9 cellular contexts compared by ENCODE assay signal in the genomic region with DNA sequence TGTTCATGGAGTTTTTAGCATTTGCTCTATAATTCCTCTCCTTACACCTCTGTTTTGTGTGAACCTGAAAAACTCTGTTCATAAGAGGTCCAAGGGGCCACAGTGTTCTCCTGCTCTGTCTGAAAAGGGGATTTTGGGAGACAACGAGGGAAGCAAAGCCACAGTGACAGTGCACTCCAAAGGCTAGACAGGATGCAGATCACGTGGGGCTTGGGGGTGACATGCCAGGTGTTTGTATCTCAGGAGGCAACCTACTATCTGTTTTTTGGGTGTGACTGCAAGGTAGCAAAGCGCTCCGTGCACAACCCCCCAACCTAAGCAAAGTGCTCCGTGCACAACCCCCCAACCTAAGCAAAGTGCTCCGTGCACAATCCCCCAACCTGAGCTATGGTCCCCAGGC. TPM values are rescaled to one million over a fixed set of nuclear protein-coding genes. Genes with fewer than 3 reads are reported as not detected.
DNase-seq lines count a peak whose midpoint lies in the region; ATAC-seq and TF ChIP-seq lines count a peak whose summit lies in the region.
"Had no signal": no experiment of that assay in that cellular context is flagged by ENCODE, and none has a peak within 500 bp of the region (broad histone marks: within the 10 kb centered on the region; RNA-seq: fewer than 3 reads in every experiment).

No MANE protein-coding gene starts in this region.

- peak; percentile 59 for DNase-seq in DMS53 (lab: John Stamatoyannopoulos, UW)
- no peak for DNase-seq in DMS53 treated with DMSO at 0.1 percent for 48 hours (lab: John Stamatoyannopoulos, UW; ENCODE audit: unreplicated experiment)
- peak in 3 of 5 donors; percentile 29 to 49 (median 32) for DNase-seq in T-helper 1 cell
- no peak for DNase-seq in esophagus squamous epithelium (lab: John Stamatoyannopoulos, UW)
- DNase-seq in spleen, result no peak
- DNase-seq in NCI-H774 (lab: John Stamatoyannopoulos, UW), result no peak
- DNase-seq in dedifferentiated amniotic fluid mesenchymal stem cell (ENCODE audit: extremely low spot score), result no peak

- H3K4me3 ChIP-seq in esophagus squamous epithelium (peak overlapping the region in 1 of 4 donors; percentile 57), spleen (peak overlapping the region in 1 of 8 donors; percentile 44)

- H3K9me3 ChIP-seq in esophagus squamous epithelium (no peaks in the 10 kb centered on the region), spleen (no peaks in the 10 kb centered on the region)

- TF ChIP-seq CTCF in esophagus squamous epithelium (IDR thresholded peaks at IDR 0.05) (no peak), spleen (IDR thresholded peaks at IDR 0.05 in 8 of 11, conservative IDR thresholded peaks at IDR 0.05 in 3 of 11) (no peak)

- intact Hi-C loops in esophagus squamous epithelium (cut with DNase I) (loop anchor here (10.0 kb wide), 1 partner anchor 53 kb away; a partner anchor contains a TSS), spleen (cut with DNase I; ENCODE audit: low total_unique reads) (no loop called here)

- H3K4me1 ChIP-seq in esophagus squamous epithelium (peaks cover 31 to 49% (median 36%) of the 10 kb centered on the region in 3 donors), spleen (peaks cover 18 to 64% (median 34%) of the 10 kb centered on the region in 6 donors)

- H3K36me3 ChIP-seq in esophagus squamous epithelium (no peaks in the 10 kb centered on the region), spleen (no peaks in the 10 kb centered on the region)

- no peak for ATAC-seq in HG03175 (IDR thresholded peaks at IDR 0.05; ENCODE audit: unreplicated experiment)

- peak overlapping the region; percentile 81 to 97 (median 94) for H3K27ac ChIP-seq in esophagus squamous epithelium
- peak overlapping the region; percentile 19 to 91 (median 82) for H3K27ac ChIP-seq in spleen

- 47 to 60% methylated on average over 1 to 5 of the region's 6 CpGs for WGBS in esophagus squamous epithelium, 2 donors
- WGBS in spleen, 5 donors, result 31 to 57% (median 52%) methylated on average over 6 of the region's 6 CpGs

- H3K27me3 ChIP-seq in esophagus squamous epithelium (no peaks in the 10 kb centered on the region), spleen (replicated peaks in 1 of 7) (no peaks in the 10 kb centered on the region)

- TF ChIP-seq POLR2A in esophagus squamous epithelium (IDR thresholded peaks at IDR 0.05) (no peak), spleen (IDR thresholded peaks at IDR 0.05) (no peak)

RNA-seq across cellular contexts. Expression of a gene that starts 5.1 kb away (rescaled TPM):
- total RNA-seq in esophagus squamous epithelium (100 to 1,000 TPM; 116 to 165 (median 127) TPM), spleen (100 to 1,000 TPM; 202 to 272 (median 240) TPM)
- 100 to 1,000 TPM; 136 to 169 (median 154) TPM for polyA plus RNA-seq in spleen

RNA-seq across cellular contexts. Expression of a gene that starts 23.5 kb away (rescaled TPM):
- 10 to 100 TPM; 12.8 to 46.0 (median 17.4) TPM for total RNA-seq in esophagus squamous epithelium
- total RNA-seq in spleen, result 10 to 100 TPM; 12.9 to 26.6 (median 16.9) TPM
- 10 to 100 TPM; 10.9 to 16.0 (median 14.9) TPM for polyA plus RNA-seq in spleen

RNA-seq across cellular contexts. Expression of a gene that starts 35.0 kb away (rescaled TPM):
- total RNA-seq in esophagus squamous epithelium (1 to 10 TPM in 2 of 4 donors, under 1 TPM in 1, not detected in 1; 0.35 to 4.0 (median 3.2) TPM), spleen (10 to 100 TPM; 13.2 to 41.7 (median 18.1) TPM)
- 1 to 10 TPM; 7.2 to 8.8 (median 7.3) TPM for polyA plus RNA-seq in spleen
- total RNA-seq: A172 had no signal

RNA-seq across cellular contexts. Expression of a gene that starts 44.2 kb away (rescaled TPM):
- total RNA-seq in esophagus squamous epithelium (10 to 100 TPM; 36.0 to 51.9 (median 48.2) TPM), spleen (10 to 100 TPM; 37.0 to 58.7 (median 47.5) TPM)
- 10 to 100 TPM; 25.8 to 40.7 (median 37.6) TPM for polyA plus RNA-seq in spleen

RNA-seq across cellular contexts. Expression of a gene that starts 50.7 kb away (rescaled TPM):
- total RNA-seq in esophagus squamous epithelium (10 to 100 TPM in 3 of 4 donors, 1 to 10 TPM in 1; 8.3 to 37.0 (median 26.9) TPM), spleen (10 to 100 TPM; 34.5 to 68.8 (median 49.9) TPM)
- 10 to 100 TPM; 33.0 to 56.7 (median 50.3) TPM for polyA plus RNA-seq in spleen

Comparison
In these comparisons a context has a peak if more than half of its experiments do, and no peak if none do; other contexts are left out.
1. DNase-seq: peak in DMS53 (single experiment) and T-helper 1 cell (3 of 5); none in DMS53 treated with DMSO at 0.1 percent for 48 hours (single experiment), esophagus squamous epithelium (single experiment), spleen (single experiment), NCI-H774 (single experiment) and dedifferentiated amniotic fluid mesenchymal stem cell (single experiment).